ENCODE assay signal across 12 cellular contexts in the genomic region with DNA sequence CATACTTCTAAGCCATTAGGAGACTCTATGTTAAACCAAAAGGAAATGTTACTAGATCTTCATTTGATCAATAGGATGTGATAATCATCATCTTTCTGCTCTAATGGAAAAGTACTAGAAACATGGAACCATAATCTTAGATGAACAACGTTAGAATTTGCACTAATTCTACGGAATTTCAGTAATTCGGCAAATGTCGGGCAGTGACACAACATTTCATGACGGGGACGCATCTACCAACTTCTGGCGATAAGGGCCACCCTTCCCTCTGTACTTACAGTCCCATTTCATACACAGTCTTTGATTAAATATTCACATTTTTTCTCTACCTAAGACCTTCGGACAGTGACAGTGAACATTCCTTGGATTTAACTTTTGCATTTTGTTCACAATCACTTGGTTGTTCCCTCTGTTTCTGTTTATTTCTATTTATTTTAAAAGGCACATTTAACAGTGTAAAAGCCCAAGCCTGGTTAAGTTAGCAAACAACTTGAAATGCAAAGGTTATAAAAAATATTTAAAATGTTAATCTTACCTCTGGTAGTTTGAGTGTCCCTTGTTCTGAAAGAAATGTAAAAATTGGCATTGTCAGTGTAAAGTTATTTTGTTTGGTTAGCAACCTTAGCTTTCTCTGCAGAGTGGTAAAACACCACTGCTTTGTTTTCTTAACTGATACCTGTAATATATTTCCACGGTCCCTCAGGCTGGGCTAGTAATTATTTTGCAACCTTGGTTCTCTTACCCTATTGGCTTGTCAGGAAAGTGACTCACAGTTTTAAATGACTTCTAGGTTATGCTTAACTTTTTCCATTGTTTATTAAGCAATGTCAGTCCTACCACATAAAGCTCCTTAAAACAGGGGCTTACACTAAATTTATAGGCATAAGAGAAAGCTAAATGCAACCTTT.
DNase-seq lines count a peak whose midpoint lies in the region; ATAC-seq, FAIRE-seq and TF ChIP-seq lines count a peak whose summit lies in the region.
"Had no signal": no experiment of that assay in that cellular context is flagged by ENCODE, and none has a peak within 500 bp of the region (broad histone marks: within the 10 kb centered on the region; RNA-seq: fewer than 3 reads in every experiment).

No MANE protein-coding gene starts in this region.

- CTCF ChIA-PET in A549 (lab: Yijun Ruan, JAX): interaction anchor here (0.7 kb wide), 1 partner anchor 81 kb away, joined by 3 read pairs; no protein-coding TSS in a partner anchor

- H3K36me3 ChIP-seq in colonic mucosa (no peaks in the 10 kb centered on the region), left lung (no peaks in the 10 kb centered on the region)
- H3K36me3 ChIP-seq: upper lobe of right lung had no signal

- no peaks in the 10 kb centered on the region for H3K27me3 ChIP-seq in colonic mucosa
- no peaks in the 10 kb centered on the region for H3K27me3 ChIP-seq in left lung
- H3K27me3 ChIP-seq: upper lobe of right lung had no signal

- TF ChIP-seq POLR2A in A549 (IDR thresholded peaks at IDR 0.05; ENCODE audit: low read length): no peak

- TF ChIP-seq RAD21 in A549 (conservative IDR thresholded peaks at IDR 0.05 in 1 of 2, IDR thresholded peaks at IDR 0.05 in 1 of 2): no peak

- ATAC-seq in A549: peak; percentile 80
- ATAC-seq in left lung: peak; percentile 65
- ATAC-seq in GM19328 (IDR thresholded peaks at IDR 0.05; ENCODE audit: unreplicated experiment): no peak
- ATAC-seq in HG03378 (IDR thresholded peaks at IDR 0.05; ENCODE audit: unreplicated experiment): no peak
- ATAC-seq in HG03469 (IDR thresholded peaks at IDR 0.05; ENCODE audit: unreplicated experiment): no peak
- ATAC-seq: left ventricle myocardium superior, upper lobe of right lung had no signal

- H3K4me2 ChIP-seq in A549: peak overlapping the region; percentile 93

- WGBS in A549 (ENCODE audit: missing lambda C conversion rate): 1% methylated on average over 9 of the region's 9 CpGs

- DNase-seq in A549 (ENCODE audit: low read depth in 1 of 2, low spot score in 1 of 2): peak; percentile 16 to 66
- peak; percentile 35 for DNase-seq in NCI-H226
- DNase-seq in colonic mucosa: peak; percentile 48
- no peak for DNase-seq in left lung
- no peak for DNase-seq in cerebellar cortex (ENCODE audit: low spot score)
- DNase-seq: activated CD8-positive, alpha-beta memory T cell treated with anti-CD3 and anti-CD28 coated beads for 24 hours; activated naive CD8-positive, alpha-beta T cell treated with anti-CD3 and anti-CD28 coated beads, Interleukin-2, amount 10 ng/mL, durations not matched to agents 7 days and 5 days; left ventricle myocardium superior; upper lobe of right lung had no signal

- peak overlapping the region; percentile 53 for H3K4me3 ChIP-seq in A549
- H3K4me3 ChIP-seq in colonic mucosa: peak overlapping the region; percentile 35
- no peak overlapping the region for H3K4me3 ChIP-seq in left lung
- H3K4me3 ChIP-seq: upper lobe of right lung had no signal

- FAIRE-seq in A549 (lab: Jason Lieb, UNC): peak; percentile 88

- POLR2A ChIA-PET in A549 (lab: Yijun Ruan, JAX): no interaction called here

- intact Hi-C loops in colonic mucosa (cut with DNase I): no loop called here
- intact Hi-C loops in left lung (cut with DNase I): no loop called here

- TF ChIP-seq EP300 in A549 (IDR thresholded peaks at IDR 0.05): no peak

- peak overlapping the region in 1 of 2 donors; percentile 86 for H3K9ac ChIP-seq in colonic mucosa (ENCODE audit: low read depth in 2 of 2, low read length in 2 of 2)

- H3K9me3 ChIP-seq in A549 (no peaks in the 10 kb centered on the region), colonic mucosa (no peaks in the 10 kb centered on the region), left lung (no peaks in the 10 kb centered on the region)
- H3K9me3 ChIP-seq: upper lobe of right lung had no signal

- H3K27ac ChIP-seq in A549 (peak overlapping the region; percentile 82 to 87), colonic mucosa (peak overlapping the region; percentile 32), left lung (no peak overlapping the region)
- H3K27ac ChIP-seq: upper lobe of right lung had no signal

- H3K4me1 ChIP-seq in A549 (peaks cover 74% of the 10 kb centered on the region), colonic mucosa (no peaks in the 10 kb centered on the region), left lung (no peaks in the 10 kb centered on the region)
- H3K4me1 ChIP-seq: upper lobe of right lung had no signal

- TF ChIP-seq CTCF in A549 (IDR thresholded peaks at IDR 0.05): no peak
- no peak for TF ChIP-seq CTCF in colonic mucosa (IDR thresholded peaks at IDR 0.05)
- no peak for TF ChIP-seq CTCF in left lung (IDR thresholded peaks at IDR 0.05)

TF ChIP-seq in A549, 52 proteins besides CTCF, POLR2A, EP300 and RAD21:
- no peak for TF ChIP-seq FOSL2 (IDR thresholded peaks at IDR 0.05)
- TF ChIP-seq FOSL2 (CRISPR knock-in tag; IDR thresholded peaks at IDR 0.05): peak; percentile 73
- TF ChIP-seq, protein P1, sequence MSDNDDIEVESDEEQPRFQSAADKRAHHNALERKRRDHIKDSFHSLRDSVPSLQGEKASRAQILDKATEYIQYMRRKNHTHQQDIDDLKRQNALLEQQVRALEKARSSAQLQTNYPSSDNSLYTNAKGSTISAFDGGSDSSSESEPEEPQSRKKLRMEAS (IDR thresholded peaks at IDR 0.05): no peak
- TF ChIP-seq ZSCAN20 (CRISPR knock-in tag; IDR thresholded peaks at IDR 0.05): no peak
- TF ChIP-seq, protein P2, sequence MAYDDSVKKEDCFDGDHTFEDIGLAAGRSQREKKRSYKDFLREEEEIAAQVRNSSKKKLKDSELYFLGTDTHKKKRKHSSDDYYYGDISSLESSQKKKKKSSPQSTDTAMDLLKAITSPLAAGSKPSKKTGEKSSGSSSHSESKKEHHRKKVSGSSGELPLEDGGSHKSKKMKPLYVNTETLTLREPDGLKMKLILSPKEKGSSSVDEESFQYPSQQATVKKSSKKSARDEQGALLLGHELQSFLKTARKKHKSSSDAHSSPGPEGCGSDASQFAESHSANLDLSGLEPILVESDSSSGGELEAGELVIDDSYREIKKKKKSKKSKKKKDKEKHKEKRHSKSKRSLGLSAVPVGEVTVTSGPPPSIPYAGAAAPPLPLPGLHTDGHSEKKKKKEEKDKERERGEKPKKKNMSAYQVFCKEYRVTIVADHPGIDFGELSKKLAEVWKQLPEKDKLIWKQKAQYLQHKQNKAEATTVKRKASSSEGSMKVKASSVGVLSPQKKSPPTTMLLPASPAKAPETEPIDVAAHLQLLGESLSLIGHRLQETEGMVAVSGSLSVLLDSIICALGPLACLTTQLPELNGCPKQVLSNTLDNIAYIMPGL (CRISPR knock-in tag; IDR thresholded peaks at IDR 0.05; ENCODE audit: borderline replicate concordance): no peak
- no peak for TF ChIP-seq NPAS2 (CRISPR knock-in tag; IDR thresholded peaks at IDR 0.05; ENCODE audit: borderline replicate concordance)
- TF ChIP-seq, protein P3, sequence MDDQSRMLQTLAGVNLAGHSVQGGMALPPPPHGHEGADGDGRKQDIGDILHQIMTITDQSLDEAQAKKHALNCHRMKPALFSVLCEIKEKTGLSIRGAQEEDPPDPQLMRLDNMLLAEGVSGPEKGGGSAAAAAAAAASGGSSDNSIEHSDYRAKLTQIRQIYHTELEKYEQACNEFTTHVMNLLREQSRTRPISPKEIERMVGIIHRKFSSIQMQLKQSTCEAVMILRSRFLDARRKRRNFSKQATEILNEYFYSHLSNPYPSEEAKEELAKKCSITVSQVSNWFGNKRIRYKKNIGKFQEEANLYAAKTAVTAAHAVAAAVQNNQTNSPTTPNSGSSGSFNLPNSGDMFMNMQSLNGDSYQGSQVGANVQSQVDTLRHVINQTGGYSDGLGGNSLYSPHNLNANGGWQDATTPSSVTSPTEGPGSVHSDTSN (IDR thresholded peaks at IDR 0.05): no peak
- TF ChIP-seq, protein P4, sequence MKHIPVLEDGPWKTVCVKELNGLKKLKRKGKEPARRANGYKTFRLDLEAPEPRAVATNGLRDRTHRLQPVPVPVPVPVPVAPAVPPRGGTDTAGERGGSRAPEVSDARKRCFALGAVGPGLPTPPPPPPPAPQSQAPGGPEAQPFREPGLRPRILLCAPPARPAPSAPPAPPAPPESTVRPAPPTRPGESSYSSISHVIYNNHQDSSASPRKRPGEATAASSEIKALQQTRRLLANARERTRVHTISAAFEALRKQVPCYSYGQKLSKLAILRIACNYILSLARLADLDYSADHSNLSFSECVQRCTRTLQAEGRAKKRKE (CRISPR knock-in tag; IDR thresholded peaks at IDR 0.05; ENCODE audit: low read depth): no peak
- no peak for TF ChIP-seq EHMT2 (IDR thresholded peaks at IDR 0.05; ENCODE audit: low read depth)
- TF ChIP-seq KDM1A (IDR thresholded peaks at IDR 0.05; ENCODE audit: low read depth): no peak
- peak; percentile 74 to 84 for TF ChIP-seq CEBPB (IDR thresholded peaks at IDR 0.05)
- TF ChIP-seq, protein P5, sequence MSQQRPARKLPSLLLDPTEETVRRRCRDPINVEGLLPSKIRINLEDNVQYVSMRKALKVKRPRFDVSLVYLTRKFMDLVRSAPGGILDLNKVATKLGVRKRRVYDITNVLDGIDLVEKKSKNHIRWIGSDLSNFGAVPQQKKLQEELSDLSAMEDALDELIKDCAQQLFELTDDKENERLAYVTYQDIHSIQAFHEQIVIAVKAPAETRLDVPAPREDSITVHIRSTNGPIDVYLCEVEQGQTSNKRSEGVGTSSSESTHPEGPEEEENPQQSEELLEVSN (IDR thresholded peaks at IDR 0.05; ENCODE audit: borderline replicate concordance, low read depth): no peak
TF ChIP-seq in A549: peak in this region for 2.

Comparison
In these comparisons a context has a peak if more than half of its experiments do, and no peak if none do; other contexts are left out.
1. ATAC-seq: peak in A549 (2 of 2) and left lung (single experiment); none in GM19328 (single experiment), HG03378 (single experiment) and HG03469 (single experiment).
2. DNase-seq: peak in A549 (2 of 2), NCI-H226 (single experiment) and colonic mucosa (single experiment); none in left lung (0 of 2) and cerebellar cortex (single experiment).
3. H3K27ac ChIP-seq: peak in A549 (2 of 2) and colonic mucosa (single experiment); none in left lung (0 of 2).
4. H3K4me3 ChIP-seq: peak in A549 (single experiment) and colonic mucosa (single experiment); none in left lung (0 of 2).